9 cellular contexts compared by ENCODE assay signal in genomic region chr17:31533546-31534155, GRCh38.
DNase-seq lines count a peak whose midpoint lies in the region; ATAC-seq, FAIRE-seq and TF ChIP-seq lines count a peak whose summit lies in the region.
"Had no signal": no experiment of that assay in that cellular context is flagged by ENCODE, and none has a peak within 500 bp of the region (broad histone marks: within the 10 kb centered on the region; RNA-seq: fewer than 3 reads in every experiment).

No MANE protein-coding gene starts in this region.

- no peak overlapping the region for H3K4me3 Mint-ChIP-seq in stimulated activated naive CD8-positive, alpha-beta T cell treated with anti-CD3 and anti-CD28 coated beads, Interleukin-15, amount 100 ng/mL, for 72 hours
- H3K4me3 Mint-ChIP-seq: dendritic cell treated with granulocyte-macrophage colony-stimulating factor and Interleukin-4, amounts not matched to agents 40 ng/mL and 50 ng/mL, for 4 days had no signal

- H3K27me3 Mint-ChIP-seq in stimulated activated naive CD8-positive, alpha-beta T cell treated with anti-CD3 and anti-CD28 coated beads, Interleukin-15, amount 100 ng/mL, for 72 hours: no peaks in the 10 kb centered on the region

- TF ChIP-seq POLR2A in GM12891 (IDR thresholded peaks at IDR 0.05; ENCODE audit: low read depth, low read length): no peak

- peaks cover 39% of the 10 kb centered on the region for H3K4me1 Mint-ChIP-seq in stimulated activated naive CD8-positive, alpha-beta T cell treated with anti-CD3 and anti-CD28 coated beads, Interleukin-15, amount 100 ng/mL, for 72 hours

- H3K4me3 ChIP-seq in epithelial cell of esophagus (ENCODE audit: low read length): no peak overlapping the region

- peak; percentile 39 for ATAC-seq in stimulated activated naive CD8-positive, alpha-beta T cell treated with anti-CD3 and anti-CD28 coated beads, Interleukin-15, Interleukin-2, amounts not matched to agents 100 U/mL and 50 U/mL, for 24 hours
- no peak for ATAC-seq in stimulated activated naive CD8-positive, alpha-beta T cell treated with anti-CD3 and anti-CD28 coated beads, Interleukin-15, amount 100 ng/mL, for 72 hours
- peak; percentile 81 for ATAC-seq in omental fat pad (ENCODE audit: low FRiP score)
- ATAC-seq in HG03432 (IDR thresholded peaks at IDR 0.05; ENCODE audit: unreplicated experiment): no peak

- no peak for TF ChIP-seq CTCF in epithelial cell of esophagus (IDR thresholded peaks at IDR 0.05; ENCODE audit: insufficient read depth, low read depth, low read length, missing control alignments)
- TF ChIP-seq CTCF in omental fat pad (IDR thresholded peaks at IDR 0.05): no peak

- H3K9me3 Mint-ChIP-seq in stimulated activated naive CD8-positive, alpha-beta T cell treated with anti-CD3 and anti-CD28 coated beads, Interleukin-15, amount 100 ng/mL, for 72 hours: no peaks in the 10 kb centered on the region
- H3K9me3 Mint-ChIP-seq: dendritic cell treated with granulocyte-macrophage colony-stimulating factor and Interleukin-4, amounts not matched to agents 40 ng/mL and 50 ng/mL, for 4 days had no signal

- H3K27ac Mint-ChIP-seq in stimulated activated naive CD8-positive, alpha-beta T cell treated with anti-CD3 and anti-CD28 coated beads, Interleukin-15, amount 100 ng/mL, for 72 hours: no peak overlapping the region
- H3K27ac Mint-ChIP-seq: dendritic cell treated with granulocyte-macrophage colony-stimulating factor and Interleukin-4, amounts not matched to agents 40 ng/mL and 50 ng/mL, for 4 days had no signal

- DNase-seq in stimulated activated naive CD8-positive, alpha-beta T cell treated with anti-CD3 and anti-CD28 coated beads, Interleukin-15, Interleukin-2, amounts not matched to agents 100 U/mL and 50 U/mL, for 24 hours: peak; percentile 65
- no peak for DNase-seq in stimulated activated naive CD8-positive, alpha-beta T cell treated with anti-CD3 and anti-CD28 coated beads, Interleukin-15, amount 100 ng/mL, for 72 hours
- DNase-seq in RKO (ENCODE audit: low spot score) (peak; percentile 76), epithelial cell of esophagus (ENCODE audit: low read depth) (peak; percentile 84), omental fat pad (ENCODE audit: low spot score) (peak; percentile 47), SHP77 treated with DMSO at 0.1 percent for 48 hours (lab: John Stamatoyannopoulos, UW) (no peak), GM12891 (ENCODE audit: insufficient read length, low spot score) (no peak)

- FAIRE-seq in GM12891 (lab: Jason Lieb, UNC): no peak

TF ChIP-seq in GM12891, 5 proteins besides CTCF, POLR2A, EP300 and RAD21:
- no peak for TF ChIP-seq POLR2AphosphoS5 (IDR thresholded peaks at IDR 0.05; ENCODE audit: low read depth, low read length)
- TF ChIP-seq TAF1 (IDR thresholded peaks at IDR 0.05; ENCODE audit: low read depth, low read length): no peak
- no peak for TF ChIP-seq PAX5 (IDR thresholded peaks at IDR 0.05; ENCODE audit: insufficient read depth, low read length, severe bottlenecking)
- TF ChIP-seq SPI1 (IDR thresholded peaks at IDR 0.05; ENCODE audit: low read depth, low read length): no peak
- no peak for TF ChIP-seq POU2F2 (IDR thresholded peaks at IDR 0.05; ENCODE audit: low read depth, low read length)

Comparison
In these comparisons a context has a peak if more than half of its experiments do, and no peak if none do; other contexts are left out.
1. ATAC-seq: peak in stimulated activated naive CD8-positive, alpha-beta T cell treated with anti-CD3 and anti-CD28 coated beads, Interleukin-15, Interleukin-2, amounts not matched to agents 100 U/mL and 50 U/mL, for 24 hours (single experiment) and omental fat pad (single experiment); none in stimulated activated naive CD8-positive, alpha-beta T cell treated with anti-CD3 and anti-CD28 coated beads, Interleukin-15, amount 100 ng/mL, for 72 hours (single experiment) and HG03432 (single experiment).
2. DNase-seq: peak in stimulated activated naive CD8-positive, alpha-beta T cell treated with anti-CD3 and anti-CD28 coated beads, Interleukin-15, Interleukin-2, amounts not matched to agents 100 U/mL and 50 U/mL, for 24 hours (single experiment), RKO (single experiment), epithelial cell of esophagus (single experiment) and omental fat pad (single experiment); none in stimulated activated naive CD8-positive, alpha-beta T cell treated with anti-CD3 and anti-CD28 coated beads, Interleukin-15, amount 100 ng/mL, for 72 hours (0 of 2), SHP77 treated with DMSO at 0.1 percent for 48 hours (single experiment) and GM12891 (single experiment).